Comparison of ENCODE assay signal across 12 cellular contexts in genomic region chr1:121587230-121587569, GRCh38.
"Had no signal": no experiment of that assay in that cellular context is flagged by ENCODE, and none has a peak within 500 bp of the region (broad histone marks: within the 10 kb centered on the region; RNA-seq: fewer than 3 reads in every experiment).

No MANE protein-coding gene starts in this region.

- H3K27ac ChIP-seq: esophagus muscularis mucosa, ovary, testis, upper lobe of right lung had no signal

- H3K27me3 ChIP-seq: esophagus muscularis mucosa, ovary, testis, upper lobe of right lung had no signal

- H3K4me1 ChIP-seq: esophagus muscularis mucosa, testis, upper lobe of right lung had no signal

- H3K4me3 ChIP-seq: esophagus muscularis mucosa, ovary, testis, upper lobe of right lung had no signal

- ATAC-seq: activated naive CD8-positive, alpha-beta T cell treated with anti-CD3 and anti-CD28 coated beads, Interleukin-2, amount 50 U/mL, for 24 hours; left ventricle myocardium superior; sciatic nerve; upper lobe of right lung had no signal

- H3K36me3 ChIP-seq: esophagus muscularis mucosa, ovary, upper lobe of right lung had no signal

- DNase-seq: activated naive CD4-positive, alpha-beta T cell; activated naive CD8-positive, alpha-beta T cell treated with anti-CD3 and anti-CD28 coated beads, Interleukin-2, amount 50 U/mL, for 24 hours; activated T-cell treated with anti-CD3 and anti-CD28 coated beads for 4 hours; aorta; hypothalamus; kidney glomerular epithelial cell; left ventricle myocardium superior; ovary; testis; upper lobe of right lung had no signal

- H3K9me3 ChIP-seq: ovary, testis, upper lobe of right lung had no signal
